In genomic region chr12:122126713-122127597, GRCh38 we compare ENCODE assay signal across 12 cellular contexts. TPM values are rescaled to one million over a fixed set of nuclear protein-coding genes. Genes with fewer than 3 reads are reported as not detected.
A peak's percentile ranks its signal among the peaks of the same experiment; 100 is the strongest.
DNase-seq lines count a peak whose midpoint lies in the region; ATAC-seq and TF ChIP-seq lines count a peak whose summit lies in the region.
"Had no signal": no experiment of that assay in that cellular context is flagged by ENCODE, and none has a peak within 500 bp of the region (broad histone marks: within the 10 kb centered on the region; RNA-seq: fewer than 3 reads in every experiment).

No MANE protein-coding gene starts in this region.

- DNase-seq in Right ventricle myocardium superior (peak; percentile 40), cardiac septum (ENCODE audit: low spot score) (no peak), right lobe of liver (peak; percentile 64 to 86 (median 72)), transverse colon (no peak), MV-4-11 (lab: John Stamatoyannopoulos, UW) (no peak)
- no peak for DNase-seq in CD4-positive, alpha-beta T cell
- DNase-seq: activated naive CD4-positive, alpha-beta T cell treated with anti-CD3 and anti-CD28 coated beads, Interleukin-2, amount 10 ng/mL, durations not matched to agents 7 days and 5 days; effector memory CD8-positive, alpha-beta T cell; natural killer cell had no signal

- ATAC-seq in Right ventricle myocardium superior (ENCODE audit: poor library complexity) (peak; percentile 57), right lobe of liver (peak; percentile 62 to 74 (median 68)), HG03280 (IDR thresholded peaks at IDR 0.05; ENCODE audit: unreplicated experiment) (no peak)
- ATAC-seq in CD4-positive, alpha-beta T cell (ENCODE audit: poor library complexity): no peak
- ATAC-seq: effector memory CD8-positive, alpha-beta T cell; natural killer cell had no signal

- no peaks in the 10 kb centered on the region for H3K27me3 Mint-ChIP-seq in brain
- no peaks in the 10 kb centered on the region for H3K27me3 Mint-ChIP-seq in CD4-positive, alpha-beta T cell
- H3K27me3 Mint-ChIP-seq: activated naive CD4-positive, alpha-beta T cell treated with anti-CD3 and anti-CD28 coated beads, Interleukin-2, amount 10 ng/mL, durations not matched to agents 7 days and 5 days; effector memory CD8-positive, alpha-beta T cell; type B pancreatic cell had no signal

- 31% methylated on average over 14 of the region's 15 CpGs for WGBS in right lobe of liver (ENCODE audit: insufficient coverage, low coverage, low lambda C conversion rate, missing lambda C conversion rate)
- WGBS in transverse colon (ENCODE audit: low coverage in 1 of 2), 2 donors: 72% methylated on average over 15 of the region's 15 CpGs; no CpG with 5 or more reads in 1 of the 2 donors

- in situ Hi-C loops in transverse colon (cut with MboI; ENCODE audit: low pct_ligation_motif_present in 1 of 4, low pct_unique_long_range_greater_than_20kb in 1 of 4, low sequenced_read_pairs in 3 of 4): loop anchor here in 2 of 4 donors (5.0 to 10.0 kb wide), 2 partner anchors 72 to 75 kb away; no protein-coding TSS in a partner anchor

- peaks cover 0 to 28% (median 17%) of the 10 kb centered on the region in 4 donors for H3K36me3 ChIP-seq in right lobe of liver
- H3K36me3 ChIP-seq in transverse colon: peaks cover 0 to 37% (median 15%) of the 10 kb centered on the region in 4 donors

- no peak for TF ChIP-seq EP300 in transverse colon (IDR thresholded peaks at IDR 0.05; ENCODE audit: low read depth)

- peaks cover 16% of the 10 kb centered on the region for H3K4me1 Mint-ChIP-seq in brain
- peaks cover 24% of the 10 kb centered on the region for H3K4me1 Mint-ChIP-seq in CD4-positive, alpha-beta T cell (ENCODE audit: low read depth)

- no peak overlapping the region for H3K4me3 Mint-ChIP-seq in brain
- no peak overlapping the region for H3K4me3 Mint-ChIP-seq in CD4-positive, alpha-beta T cell
- H3K4me3 Mint-ChIP-seq: activated naive CD4-positive, alpha-beta T cell treated with anti-CD3 and anti-CD28 coated beads, Interleukin-2, amount 10 ng/mL, durations not matched to agents 7 days and 5 days; effector memory CD8-positive, alpha-beta T cell; natural killer cell; type B pancreatic cell had no signal

- H3K9me3 Mint-ChIP-seq in brain: no peaks in the 10 kb centered on the region
- no peaks in the 10 kb centered on the region for H3K9me3 Mint-ChIP-seq in CD4-positive, alpha-beta T cell
- H3K9me3 Mint-ChIP-seq: activated naive CD4-positive, alpha-beta T cell treated with anti-CD3 and anti-CD28 coated beads, Interleukin-2, amount 10 ng/mL, durations not matched to agents 7 days and 5 days; effector memory CD8-positive, alpha-beta T cell; natural killer cell; type B pancreatic cell had no signal

- POLR2A ChIA-PET in CD4-positive, alpha-beta T cell (lab: Charles Lee): no interaction called here

- TF ChIP-seq POLR2A in right lobe of liver (IDR thresholded peaks at IDR 0.05) (peak; percentile 28), transverse colon (IDR thresholded peaks at IDR 0.05) (no peak)

- H3K27ac ChIP-seq in right lobe of liver (peak overlapping the region; percentile 75 to 92 (median 84)), transverse colon (peak overlapping the region in 3 of 4 donors; percentile 45 to 63 (median 46))
- H3K27ac ChIP-seq in CD4-positive, alpha-beta T cell (ENCODE audit: low read depth, low read length): no peak overlapping the region

- no peaks in the 10 kb centered on the region for H3K9me3 ChIP-seq in right lobe of liver
- no peaks in the 10 kb centered on the region for H3K9me3 ChIP-seq in transverse colon
- H3K9me3 ChIP-seq in CD4-positive, alpha-beta T cell (ENCODE audit: control insufficient read depth, low read length): no peaks in the 10 kb centered on the region

- CTCF ChIA-PET in CD4-positive, alpha-beta T cell (lab: Charles Lee): no interaction called here

- no peaks in the 10 kb centered on the region for H3K27me3 ChIP-seq in right lobe of liver
- no peaks in the 10 kb centered on the region for H3K27me3 ChIP-seq in transverse colon
- H3K27me3 ChIP-seq in CD4-positive, alpha-beta T cell (ENCODE audit: control insufficient read depth, insufficient read depth, low read length): no peaks in the 10 kb centered on the region

- TF ChIP-seq CTCF in brain (conservative IDR thresholded peaks at IDR 0.05): no peak
- peak; percentile 33 to 63 (median 48) for TF ChIP-seq CTCF in right lobe of liver (IDR thresholded peaks at IDR 0.05)
- TF ChIP-seq CTCF in transverse colon (IDR thresholded peaks at IDR 0.05): peak in 2 of 5 experiments; percentile 16 to 23
- TF ChIP-seq CTCF in CD4-positive, alpha-beta T cell (IDR thresholded peaks at IDR 0.05): no peak

- H3K4me3 ChIP-seq in right lobe of liver (peak overlapping the region in 2 of 3 donors; percentile 23 to 36), transverse colon (no peak overlapping the region)

- peaks cover 3 to 49% (median 23%) of the 10 kb centered on the region in 4 donors for H3K4me1 ChIP-seq in right lobe of liver
- H3K4me1 ChIP-seq in transverse colon: peaks cover 38 to 52% (median 47%) of the 10 kb centered on the region in 4 donors

- intact Hi-C loops in Right ventricle myocardium superior (cut with DNase I) (loop anchor here (10.0 kb wide), 1 partner anchor 202 kb away; no protein-coding TSS in a partner anchor), cardiac septum (cut with DNase I) (loop anchor here (5.0 kb wide), 1 partner anchor 65 kb away; no protein-coding TSS in a partner anchor), right lobe of liver (cut with DNase I) (no loop called here), transverse colon (cut with DNase I; ENCODE audit: low total_unique reads) (no loop called here)
- intact Hi-C loops in CD4-positive, alpha-beta T cell (cut with DNase I, micrococcal nuclease): no loop called here

- H3K27ac Mint-ChIP-seq in brain: peak overlapping the region in 3 of 5 experiments; percentile 16 to 74 (median 41)
- H3K27ac Mint-ChIP-seq in CD4-positive, alpha-beta T cell: no peak overlapping the region
- H3K27ac Mint-ChIP-seq: activated naive CD4-positive, alpha-beta T cell treated with anti-CD3 and anti-CD28 coated beads, Interleukin-2, amount 10 ng/mL, durations not matched to agents 7 days and 5 days; type B pancreatic cell had no signal

- H3K36me3 Mint-ChIP-seq in brain: peaks cover 7% of the 10 kb centered on the region
- H3K36me3 Mint-ChIP-seq in CD4-positive, alpha-beta T cell (ENCODE audit: low read depth): peaks cover 61% of the 10 kb centered on the region
- H3K36me3 Mint-ChIP-seq: natural killer cell, type B pancreatic cell had no signal

RNA-seq across cellular contexts. Expression of gene IL31, which starts 47.1 kb away (rescaled TPM):
- total RNA-seq in Right ventricle myocardium superior (not detected), cardiac septum (not detected), right lobe of liver (not detected), transverse colon (not detected)
- polyA plus RNA-seq in brain (ENCODE audit: insufficient read depth, low read depth, low replicate concordance): not detected
- not detected for total RNA-seq in CD4-positive, alpha-beta T cell
- total RNA-seq: natural killer cell had no signal

RNA-seq across cellular contexts. Expression of gene MLXIP, which starts 48.4 kb away (rescaled TPM):
- total RNA-seq in Right ventricle myocardium superior (22.6 TPM), cardiac septum (24.7 TPM), right lobe of liver (10 to 100 TPM; 13.9 to 45.9 (median 16.6) TPM), transverse colon (100 to 1,000 TPM in 3 of 4 donors, 10 to 100 TPM in 1; 99.5 to 302 (median 151) TPM)
- polyA plus RNA-seq in brain (ENCODE audit: insufficient read depth, low read depth, low replicate concordance): 29.1 TPM
- 10 to 100 TPM; 98.0 to 99.3 TPM for total RNA-seq in CD4-positive, alpha-beta T cell

RNA-seq across cellular contexts. Expression of gene LRRC43, which starts 56.0 kb away (rescaled TPM):
- 0.81 TPM for total RNA-seq in Right ventricle myocardium superior
- total RNA-seq in cardiac septum: 0.43 TPM
- 1.7 TPM for polyA plus RNA-seq in brain (ENCODE audit: insufficient read depth, low read depth, low replicate concordance)
- under 1 TPM in 3 of 6 experiments, not detected in 3; 0.26 to 0.37 (median 0.31) TPM for total RNA-seq in right lobe of liver
- total RNA-seq in transverse colon: under 1 TPM in 1 of 4 donors, not detected in 3; 0.64 TPM
- not detected for total RNA-seq in CD4-positive, alpha-beta T cell

Comparison
In these comparisons a context has a peak if more than half of its experiments do, and no peak if none do; other contexts are left out.
1. DNase-seq: peak in Right ventricle myocardium superior (single experiment) and right lobe of liver (3 of 3); none in cardiac septum (single experiment), transverse colon (single experiment), MV-4-11 (single experiment) and CD4-positive, alpha-beta T cell (0 of 10).
2. ATAC-seq: peak in Right ventricle myocardium superior (single experiment) and right lobe of liver (4 of 4); none in HG03280 (single experiment) and CD4-positive, alpha-beta T cell (single experiment).
3. CTCF ChIP-seq: peak in right lobe of liver (4 of 4); none in brain (0 of 2) and CD4-positive, alpha-beta T cell (single experiment).
4. H3K4me3 ChIP-seq: peak in right lobe of liver (2 of 3); none in transverse colon (0 of 4).
5. intact Hi-C loops: an anchor here in Right ventricle myocardium superior (10.0 kb wide) and cardiac septum (5.0 kb wide); none called in right lobe of liver, transverse colon and CD4-positive, alpha-beta T cell.